4 cellular contexts compared by ENCODE assay signal in the genomic region with DNA sequence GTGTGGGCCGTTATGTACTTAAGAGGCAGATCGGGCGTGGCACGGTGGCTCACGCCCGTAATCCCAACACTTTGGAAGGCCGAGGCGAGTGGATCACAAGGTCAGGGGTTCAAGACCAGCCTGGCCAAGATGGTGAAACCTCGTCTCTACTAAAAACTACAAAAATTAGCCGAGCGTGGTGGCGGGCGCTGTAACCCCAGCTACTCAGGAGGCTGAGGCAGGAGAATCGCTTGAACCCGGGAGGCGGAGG. TPM values are rescaled to one million over a fixed set of nuclear protein-coding genes. Genes with fewer than 3 reads are reported as not detected.
DNase-seq lines count a peak whose midpoint lies in the region; ATAC-seq and TF ChIP-seq lines count a peak whose summit lies in the region.
"Not testable (repeated sequence)": the region's sequence is repeated elsewhere in the genome, so short reads cannot be mapped to it uniquely, and the experiment has no call there.

No MANE protein-coding gene starts in this region.

- peaks cover 45% of the 10 kb centered on the region for H3K27me3 Mint-ChIP-seq in Calu3 (ENCODE audit: unreplicated experiment)
- H3K27me3 Mint-ChIP-seq in activated CD8-positive, alpha-beta T cell treated with anti-CD3 and anti-CD28 coated beads for 36 hours = not testable (repeated sequence)

- H3K36me3 Mint-ChIP-seq in Calu3 (ENCODE audit: insufficient read depth, unreplicated experiment) = peaks cover 38% of the 10 kb centered on the region
- H3K36me3 Mint-ChIP-seq in activated CD8-positive, alpha-beta T cell treated with anti-CD3 and anti-CD28 coated beads for 36 hours (ENCODE audit: low read depth) = not testable (repeated sequence)

- not testable (repeated sequence) for H3K79me2 ChIP-seq in parathyroid adenoma

- H3K4me3 ChIP-seq in fibroblast of the aortic adventitia (ENCODE audit: low read depth, low read length) (peak overlapping the region; percentile 70), parathyroid adenoma (ENCODE audit: low read depth, low read length) (peak overlapping the region; percentile 70)

- peaks cover 26% of the 10 kb centered on the region for H3K4me1 Mint-ChIP-seq in Calu3 (ENCODE audit: low read depth, unreplicated experiment)
- peaks cover 28% of the 10 kb centered on the region for H3K4me1 Mint-ChIP-seq in activated CD8-positive, alpha-beta T cell treated with anti-CD3 and anti-CD28 coated beads for 36 hours (ENCODE audit: low read depth)

- peak overlapping the region; percentile 53 for H3K27ac ChIP-seq in parathyroid adenoma

- peak overlapping the region; percentile 98 for H3K4me2 ChIP-seq in parathyroid adenoma (ENCODE audit: low read length)

- H3K9ac ChIP-seq in parathyroid adenoma = not testable (repeated sequence)

- H2AFZ ChIP-seq in parathyroid adenoma = peak overlapping the region; percentile 66

- not testable (repeated sequence) for H3K9me3 Mint-ChIP-seq in Calu3 (ENCODE audit: low read depth, unreplicated experiment); activated CD8-positive, alpha-beta T cell treated with anti-CD3 and anti-CD28 coated beads for 36 hours

- CTCF ChIA-PET in Calu3 (lab: Charles Lee) = interaction anchor here (0.7 to 3.4 kb wide), 18 partner anchors 8 to 842 kb away, joined by 3 to 25 read pairs (median 5); a partner anchor contains a TSS
- CTCF ChIA-PET in activated CD8-positive, alpha-beta T cell treated with anti-CD3 and anti-CD28 coated beads for 36 hours (lab: Charles Lee) = interaction anchor here (0.9 to 7.5 kb wide), 26 partner anchors 10 to 220 kb away, joined by 3 to 175 read pairs (median 4); a partner anchor contains a TSS

- H3K27me3 ChIP-seq in parathyroid adenoma (ENCODE audit: control insufficient read depth, insufficient read depth, low read length) = not testable (repeated sequence)

- not testable (repeated sequence) for ATAC-seq in activated CD8-positive, alpha-beta T cell treated with anti-CD3 and anti-CD28 coated beads for 36 hours

- DNase-seq in Calu3; activated CD8-positive, alpha-beta T cell treated with anti-CD3 and anti-CD28 coated beads for 36 hours; fibroblast of the aortic adventitia (ENCODE audit: low read depth): not testable (repeated sequence)

- TF ChIP-seq CTCF in Calu3 (IDR thresholded peaks at IDR 0.05; ENCODE audit: unreplicated experiment); activated CD8-positive, alpha-beta T cell treated with anti-CD3 and anti-CD28 coated beads for 36 hours (IDR thresholded peaks at IDR 0.05); fibroblast of the aortic adventitia (IDR thresholded peaks at IDR 0.05; ENCODE audit: insufficient read depth, low read length); parathyroid adenoma (IDR thresholded peaks at IDR 0.05): not testable (repeated sequence)

- not testable (repeated sequence) for H3K9me3 ChIP-seq in parathyroid adenoma (ENCODE audit: control insufficient read depth, low read length)

- H3K4me1 ChIP-seq in parathyroid adenoma = not testable (repeated sequence)

- POLR2A ChIA-PET in activated CD8-positive, alpha-beta T cell treated with anti-CD3 and anti-CD28 coated beads for 36 hours (lab: Charles Lee) = interaction anchor here (0.6 to 5.8 kb wide), 19 partner anchors 10 to 666 kb away, joined by 3 to 57 read pairs (median 5); a partner anchor contains a TSS

- intact Hi-C loops in Calu3 (cut with micrococcal nuclease; ENCODE audit: unreplicated experiment) = loop anchor here (2.0 kb wide), 1 partner anchor 17 kb away; no protein-coding TSS in a partner anchor
- intact Hi-C loops in activated CD8-positive, alpha-beta T cell treated with anti-CD3 and anti-CD28 coated beads for 36 hours (cut with micrococcal nuclease) = not testable (repeated sequence)

- peak overlapping the region; percentile 74 for H3K27ac Mint-ChIP-seq in Calu3 (ENCODE audit: unreplicated experiment)
- peak overlapping the region; percentile 99 for H3K27ac Mint-ChIP-seq in activated CD8-positive, alpha-beta T cell treated with anti-CD3 and anti-CD28 coated beads for 36 hours

- BruUV-seq in Calu3 (replicated peaks; lab: Mats Ljungman, UMichigan) = not testable (repeated sequence)

- not testable (repeated sequence) for H3K36me3 ChIP-seq in parathyroid adenoma (ENCODE audit: control insufficient read depth, insufficient read depth, low read length)

- peak overlapping the region; percentile 79 for H3K4me3 Mint-ChIP-seq in Calu3 (ENCODE audit: low read depth, unreplicated experiment)
- peak overlapping the region; percentile 90 for H3K4me3 Mint-ChIP-seq in activated CD8-positive, alpha-beta T cell treated with anti-CD3 and anti-CD28 coated beads for 36 hours

RNA-seq across cellular contexts. Expression of a gene that starts 13.8 kb away (rescaled TPM):
- 36.8 and 41.9 TPM in 2 replicates for total RNA-seq in Calu3 (2022)
- 10 to 100 TPM; 11.1 to 12.0 TPM for total RNA-seq in activated CD8-positive, alpha-beta T cell treated with anti-CD3 and anti-CD28 coated beads for 36 hours
- total RNA-seq in fibroblast of the aortic adventitia (ENCODE audit: low replicate concordance) = 29.3 and 41.1 TPM in 2 replicates

RNA-seq across cellular contexts. Expression of a gene that starts 14.6 kb away (rescaled TPM):
- total RNA-seq in Calu3 (2022) (58.9 and 60.0 TPM in 2 replicates), fibroblast of the aortic adventitia (ENCODE audit: low replicate concordance) (13.7 and 26.1 TPM in 2 replicates)
- total RNA-seq in activated CD8-positive, alpha-beta T cell treated with anti-CD3 and anti-CD28 coated beads for 36 hours = 10 to 100 TPM; 59.2 to 61.0 TPM

RNA-seq across cellular contexts. Expression of a gene that starts 20.3 kb away (rescaled TPM):
- total RNA-seq in Calu3 (2022) (1.1 and 1.8 TPM in 2 replicates), fibroblast of the aortic adventitia (ENCODE audit: low replicate concordance) (5.2 and 13.2 TPM in 2 replicates)
- 1 to 10 TPM; 5.8 to 6.1 TPM for total RNA-seq in activated CD8-positive, alpha-beta T cell treated with anti-CD3 and anti-CD28 coated beads for 36 hours

RNA-seq across cellular contexts. Expression of a gene that starts 20.8 kb away (rescaled TPM):
- 236 TPM in 2 replicates for total RNA-seq in Calu3 (2022)
- total RNA-seq in activated CD8-positive, alpha-beta T cell treated with anti-CD3 and anti-CD28 coated beads for 36 hours = 100 to 1,000 TPM; 124 to 125 TPM
- total RNA-seq in fibroblast of the aortic adventitia (ENCODE audit: low replicate concordance) = 29.8 and 100 TPM in 2 replicates

RNA-seq across cellular contexts. Expression of a gene that starts 53.6 kb away (rescaled TPM):
- total RNA-seq in Calu3 (2022) (38.7 and 41.1 TPM in 2 replicates), fibroblast of the aortic adventitia (ENCODE audit: low replicate concordance) (26.1 and 46.3 TPM in 2 replicates)
- total RNA-seq in activated CD8-positive, alpha-beta T cell treated with anti-CD3 and anti-CD28 coated beads for 36 hours = 10 to 100 TPM; 37.1 to 38.1 TPM
